Comparison of ENCODE assay signal across 1 cellular context in the genomic region with DNA sequence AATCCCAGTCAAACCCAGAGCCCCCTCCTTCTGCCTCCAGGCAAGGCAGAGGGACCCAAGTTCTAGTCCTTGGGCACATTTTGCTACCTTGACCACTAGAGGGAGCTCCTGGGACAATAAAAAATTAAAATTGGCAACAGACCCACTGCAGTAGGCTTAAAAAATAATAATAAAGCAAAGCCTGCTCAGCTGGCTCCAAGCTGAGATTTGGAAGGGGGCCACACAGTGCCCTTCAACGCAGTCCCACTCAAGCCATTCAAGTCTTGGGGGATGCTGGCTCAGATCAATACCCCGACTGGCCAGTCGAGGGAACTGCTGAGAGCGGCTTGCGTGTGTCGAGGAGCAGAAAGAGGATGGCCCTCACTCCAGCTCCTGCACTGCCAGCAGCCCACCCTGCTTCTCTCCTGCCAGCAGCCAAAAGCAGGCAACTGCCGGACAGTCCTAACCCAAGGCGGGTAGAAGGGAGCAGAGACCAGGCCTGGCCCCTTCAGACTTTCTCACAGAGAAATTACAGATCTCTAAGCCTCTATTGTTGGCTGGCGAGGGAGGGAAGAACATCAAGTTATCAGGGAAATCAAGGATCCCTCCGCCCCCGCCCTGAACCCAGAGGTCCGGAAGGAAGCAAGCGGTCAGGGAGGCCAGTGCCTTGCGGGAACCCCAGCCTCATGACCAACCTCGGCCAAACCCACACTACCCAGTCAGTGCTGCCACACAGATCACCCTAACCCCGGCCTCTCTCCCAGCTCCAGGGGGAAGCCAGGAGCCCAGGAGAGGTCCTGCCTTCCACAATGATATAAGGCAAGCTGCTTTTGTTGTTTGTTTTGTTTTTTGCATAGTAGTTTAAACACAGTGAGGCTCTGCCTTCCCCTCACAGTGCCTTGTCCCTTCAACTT.
TF ChIP-seq lines count a peak whose summit lies in the region.

No MANE protein-coding gene starts in this region.

TF ChIP-seq in endothelial cell of umbilical vein, 7 proteins besides CTCF, POLR2A, EP300 and RAD21 (continued from another document):
- peak; percentile 88 for TF ChIP-seq GATA2 (IDR thresholded peaks at IDR 0.05; ENCODE audit: insufficient read depth, insufficient read length, low read depth, low read length)
